Comparison of ENCODE assay signal across 24 cellular contexts in the genomic region with DNA sequence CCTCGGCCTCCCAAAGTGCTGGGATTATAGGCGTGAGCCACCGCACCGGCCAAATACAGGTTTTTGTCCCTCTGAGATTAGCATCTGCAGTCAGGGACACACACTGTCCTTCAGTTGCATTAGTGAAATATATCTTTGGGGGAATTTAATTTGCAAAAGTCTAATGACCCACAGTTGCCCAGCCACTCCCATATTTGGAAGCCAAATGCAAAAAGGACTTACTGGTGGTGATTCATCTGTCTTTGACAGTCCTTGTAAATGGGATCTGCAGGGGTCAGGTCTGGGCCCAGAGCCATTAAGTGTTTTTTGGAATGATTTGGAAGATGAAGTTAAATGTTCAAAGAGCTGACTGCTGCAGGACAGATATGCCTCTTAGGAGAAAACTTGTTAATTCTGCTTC. TPM values are rescaled to one million over a fixed set of nuclear protein-coding genes. Genes with fewer than 3 reads are reported as not detected.
DNase-seq lines count a peak whose midpoint lies in the region; ATAC-seq and TF ChIP-seq lines count a peak whose summit lies in the region.
"Had no signal": no experiment of that assay in that cellular context is flagged by ENCODE, and none has a peak within 500 bp of the region (broad histone marks: within the 10 kb centered on the region; RNA-seq: fewer than 3 reads in every experiment).

No MANE protein-coding gene starts in this region.

- TF ChIP-seq CTCF in HCT116 (IDR thresholded peaks at IDR 0.05 in 2 of 3, conservative IDR thresholded peaks at IDR 0.05 in 1 of 3; ENCODE audit: borderline replicate concordance in 1 of 3, insufficient read depth in 1 of 3, low read depth in 2 of 3, low read length in 2 of 3) (no peak), astrocyte of the cerebellum (IDR thresholded peaks at IDR 0.05; ENCODE audit: low read depth, low read length, missing control alignments) (no peak), mesothelial cell of epicardium (IDR thresholded peaks at IDR 0.05; ENCODE audit: unreplicated experiment) (no peak)
- TF ChIP-seq CTCF in activated CD8-positive, alpha-beta T cell treated with anti-CD3 and anti-CD28 coated beads for 36 hours (IDR thresholded peaks at IDR 0.05), result no peak

- no peaks in the 10 kb centered on the region for H3K79me2 ChIP-seq in HCT116 (ENCODE audit: insufficient read depth, low read length)
- H3K79me2 ChIP-seq: parathyroid adenoma had no signal

- H3K4me1 ChIP-seq in HCT116 (ENCODE audit: control insufficient read depth in 1 of 2, insufficient read depth in 2 of 2, low read length in 2 of 2), result peaks cover 60 to 62% of the 10 kb centered on the region in 2 experiments
- H3K4me1 ChIP-seq: foreskin keratinocyte, lower lobe of right lung, parathyroid adenoma had no signal

- no peak overlapping the region for H3K4me3 Mint-ChIP-seq in mesothelial cell of epicardium
- H3K4me3 Mint-ChIP-seq in activated CD8-positive, alpha-beta T cell treated with anti-CD3 and anti-CD28 coated beads for 36 hours, result no peak overlapping the region
- H3K4me3 Mint-ChIP-seq: CD4-positive, CD25-positive, alpha-beta regulatory T cell; naive B cell; stimulated activated naive CD8-positive, alpha-beta T cell treated with anti-CD3 and anti-CD28 coated beads, Interleukin-15, Interleukin-2, amounts not matched to agents 100 ng/mL and 50 ng/mL, for 24 hours; T-helper 17 cell had no signal

- no peak overlapping the region for H3K9ac ChIP-seq in HCT116 (ENCODE audit: low read length)
- H3K9ac ChIP-seq: parathyroid adenoma had no signal

- ATAC-seq in HCT116 (peak; percentile 48; the same call in 1 of the 2 replicates), GM21526 (IDR thresholded peaks at IDR 0.05; ENCODE audit: low FRiP score, unreplicated experiment) (no peak), HG03159 (IDR thresholded peaks at IDR 0.05; ENCODE audit: unreplicated experiment) (no peak)
- ATAC-seq in activated CD8-positive, alpha-beta T cell treated with anti-CD3 and anti-CD28 coated beads for 36 hours, result no peak
- ATAC-seq: foreskin keratinocyte, K562, lower lobe of right lung, T-helper 17 cell had no signal

- peaks cover 25% of the 10 kb centered on the region for H3K4me1 Mint-ChIP-seq in mesothelial cell of epicardium
- H3K4me1 Mint-ChIP-seq in activated CD8-positive, alpha-beta T cell treated with anti-CD3 and anti-CD28 coated beads for 36 hours (ENCODE audit: low read depth), result peaks cover 6% of the 10 kb centered on the region
- H3K4me1 Mint-ChIP-seq: CD4-positive, CD25-positive, alpha-beta regulatory T cell; naive B cell; T-helper 17 cell had no signal

- H3K36me3 Mint-ChIP-seq in mesothelial cell of epicardium, result no peaks in the 10 kb centered on the region
- no peaks in the 10 kb centered on the region for H3K36me3 Mint-ChIP-seq in activated CD8-positive, alpha-beta T cell treated with anti-CD3 and anti-CD28 coated beads for 36 hours (ENCODE audit: low read depth)
- H3K36me3 Mint-ChIP-seq: CD4-positive, CD25-positive, alpha-beta regulatory T cell had no signal

- in situ Hi-C loops in astrocyte of the cerebellum (cut with HindIII; ENCODE audit: low sequenced_read_pairs), result no loop called here

- H3K9me3 ChIP-seq in HCT116 (ENCODE audit: control insufficient read depth in 1 of 2, insufficient read depth in 1 of 2, low read depth in 1 of 2, low read length in 2 of 2), result peaks cover 4 to 16% of the 10 kb centered on the region in 2 experiments; a peak in 1 of 4 replicates
- H3K9me3 ChIP-seq: lower lobe of right lung, transverse colon had no signal

- H3K27me3 ChIP-seq in HCT116 (ENCODE audit: insufficient read depth, low read length), result no peaks in the 10 kb centered on the region
- H3K27me3 ChIP-seq: foreskin keratinocyte, transverse colon had no signal

- DNase-seq in A172 (ENCODE audit: low spot score) (peak; percentile 43), HCT116 (ENCODE audit: low read depth, low spot score) (no peak), astrocyte of the cerebellum (ENCODE audit: low read depth) (peak; percentile 72), mesothelial cell of epicardium (ENCODE audit: low spot score in 2 of 2, unreplicated experiment in 2 of 2) (no peak), NCI-H2029 treated with DMSO at 0.1 percent for 48 hours (lab: John Stamatoyannopoulos, UW) (no peak)
- no peak for DNase-seq in activated CD8-positive, alpha-beta T cell treated with anti-CD3 and anti-CD28 coated beads for 36 hours
- DNase-seq: activated CD4-positive, alpha-beta T cell treated with anti-CD3 and anti-CD28 coated beads, Interleukin-2, amount 50 U/mL, for 1 hour; activated gamma-delta T cell treated with Interleukin-2 at 50 U/mL for 16 hours; CD4-positive, CD25-positive, alpha-beta regulatory T cell; DMS153; foreskin keratinocyte; hippocampal formation; islet precursor cell; lower lobe of right lung; naive B cell; OCI-M1; T-helper 17 cell; transverse colon had no signal

- peak; percentile 30 for TF ChIP-seq POLR2A in HCT116 (IDR thresholded peaks at IDR 0.05; ENCODE audit: borderline replicate concordance, extremely low read depth, insufficient read depth, insufficient read length)

- CTCF ChIA-PET in HCT116 (lab: Charles Lee), result no interaction called here
- CTCF ChIA-PET in activated CD8-positive, alpha-beta T cell treated with anti-CD3 and anti-CD28 coated beads for 36 hours (lab: Charles Lee), result no interaction called here

- H3K36me3 ChIP-seq in HCT116 (ENCODE audit: control insufficient read depth in 1 of 2, insufficient read depth in 2 of 2, low read length in 2 of 2), result no peaks in the 10 kb centered on the region; a peak in 1 of 4 replicates
- H3K36me3 ChIP-seq: lower lobe of right lung, transverse colon had no signal

- no peak for TF ChIP-seq RAD21 in HCT116 (IDR thresholded peaks at IDR 0.05; ENCODE audit: low read depth)

- H2AFZ ChIP-seq in HCT116 (ENCODE audit: low read depth, low read length, poor library complexity, severe bottlenecking), result no peak overlapping the region
- H2AFZ ChIP-seq: parathyroid adenoma had no signal

- no peaks in the 10 kb centered on the region for H3K9me2 ChIP-seq in HCT116 (ENCODE audit: insufficient read depth)

- H3K9me3 Mint-ChIP-seq in mesothelial cell of epicardium, result peaks cover 6% of the 10 kb centered on the region
- H3K9me3 Mint-ChIP-seq in activated CD8-positive, alpha-beta T cell treated with anti-CD3 and anti-CD28 coated beads for 36 hours, result peaks cover 3% of the 10 kb centered on the region

- intact Hi-C loops in HCT116 (cut with micrococcal nuclease), result no loop called here
- intact Hi-C loops in activated CD8-positive, alpha-beta T cell treated with anti-CD3 and anti-CD28 coated beads for 36 hours (cut with micrococcal nuclease), result no loop called here

- H3K4me3 ChIP-seq in HCT116 (replicated peaks in 1 of 2; ENCODE audit: low read depth in 1 of 2, low read length in 2 of 2) (no peak overlapping the region), astrocyte of the cerebellum (ENCODE audit: low read depth, low read length) (no peak overlapping the region)
- H3K4me3 ChIP-seq: K562, lower lobe of right lung, transverse colon had no signal

- no TSS peak for BruUV-seq in HCT116 (replicated peaks; lab: Mats Ljungman, UMichigan)

- RAD21 ChIA-PET in HCT116 (lab: Charles Lee; ENCODE audit: low non-redundant PET in 1 of 2, low total read pairs in 2 of 2, uncharacterized antibody in 2 of 2, unreplicated experiment in 2 of 2), result no interaction called here

- no peaks in the 10 kb centered on the region for H4K20me1 ChIP-seq in HCT116 (ENCODE audit: insufficient read depth)

- H3K4me2 ChIP-seq in HCT116 (ENCODE audit: low read length), result peak overlapping the region; percentile 25

- POLR2A ChIA-PET in HCT116 (lab: Charles Lee), result no interaction called here
- POLR2A ChIA-PET in activated CD8-positive, alpha-beta T cell treated with anti-CD3 and anti-CD28 coated beads for 36 hours (lab: Charles Lee), result no interaction called here

- H3K27ac Mint-ChIP-seq in mesothelial cell of epicardium, result peak overlapping the region; percentile 0
- no peak overlapping the region for H3K27ac Mint-ChIP-seq in activated CD8-positive, alpha-beta T cell treated with anti-CD3 and anti-CD28 coated beads for 36 hours
- H3K27ac Mint-ChIP-seq: CD4-positive, CD25-positive, alpha-beta regulatory T cell; naive B cell; stimulated activated naive CD8-positive, alpha-beta T cell treated with anti-CD3 and anti-CD28 coated beads, Interleukin-15, Interleukin-2, amounts not matched to agents 100 ng/mL and 50 ng/mL, for 24 hours; T-helper 17 cell had no signal

- peak overlapping the region; percentile 97 for H3K27ac ChIP-seq in HCT116 (ENCODE audit: low read depth, low read length)
- H3K27ac ChIP-seq: foreskin keratinocyte, lower lobe of right lung, parathyroid adenoma, transverse colon had no signal

- H3K27me3 Mint-ChIP-seq in mesothelial cell of epicardium (ENCODE audit: low read depth), result no peaks in the 10 kb centered on the region
- peaks cover 2% of the 10 kb centered on the region for H3K27me3 Mint-ChIP-seq in activated CD8-positive, alpha-beta T cell treated with anti-CD3 and anti-CD28 coated beads for 36 hours
- H3K27me3 Mint-ChIP-seq: naive B cell; stimulated activated naive CD8-positive, alpha-beta T cell treated with anti-CD3 and anti-CD28 coated beads, Interleukin-15, Interleukin-2, amounts not matched to agents 100 ng/mL and 50 ng/mL, for 24 hours had no signal

TF ChIP-seq in HCT116, 20 proteins besides CTCF, POLR2A, EP300 and RAD21 (continues in another document):
- TF ChIP-seq, protein P1, sequence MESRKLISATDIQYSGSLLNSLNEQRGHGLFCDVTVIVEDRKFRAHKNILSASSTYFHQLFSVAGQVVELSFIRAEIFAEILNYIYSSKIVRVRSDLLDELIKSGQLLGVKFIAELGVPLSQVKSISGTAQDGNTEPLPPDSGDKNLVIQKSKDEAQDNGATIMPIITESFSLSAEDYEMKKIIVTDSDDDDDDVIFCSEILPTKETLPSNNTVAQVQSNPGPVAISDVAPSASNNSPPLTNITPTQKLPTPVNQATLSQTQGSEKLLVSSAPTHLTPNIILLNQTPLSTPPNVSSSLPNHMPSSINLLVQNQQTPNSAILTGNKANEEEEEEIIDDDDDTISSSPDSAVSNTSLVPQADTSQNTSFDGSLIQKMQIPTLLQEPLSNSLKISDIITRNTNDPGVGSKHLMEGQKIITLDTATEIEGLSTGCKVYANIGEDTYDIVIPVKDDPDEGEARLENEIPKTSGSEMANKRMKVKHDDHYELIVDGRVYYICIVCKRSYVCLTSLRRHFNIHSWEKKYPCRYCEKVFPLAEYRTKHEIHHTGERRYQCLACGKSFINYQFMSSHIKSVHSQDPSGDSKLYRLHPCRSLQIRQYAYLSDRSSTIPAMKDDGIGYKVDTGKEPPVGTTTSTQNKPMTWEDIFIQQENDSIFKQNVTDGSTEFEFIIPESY (IDR thresholded peaks at IDR 0.05; ENCODE audit: extremely low read depth, insufficient replicate concordance, low read length), result no peak

RNA-seq across cellular contexts. Expression of gene DNASE2B, which starts 44.6 kb away (rescaled TPM):
- total RNA-seq in A172 (2014; rRNA removed; shearing (Covaris generic)), result not detected in 2 replicates
- total RNA-seq in HCT116 (2021; ENCODE audit: unreplicated experiment) (0.42 TPM), mesothelial cell of epicardium (not detected in 3 replicates)
- 0.22 and 0.48 TPM in 2 replicates for polyA plus RNA-seq in HCT116 (2012)
- total RNA-seq in activated CD8-positive, alpha-beta T cell treated with anti-CD3 and anti-CD28 coated beads for 36 hours, result not detected
- total RNA-seq: CD4-positive, CD25-positive, alpha-beta regulatory T cell; chondrocyte; foreskin keratinocyte; K562; T-helper 17 cell had no signal
- polyA plus RNA-seq: CD4-positive, CD25-positive, alpha-beta regulatory T cell; foreskin keratinocyte; K562 had no signal

RNA-seq across cellular contexts. Expression of gene SAMD13, which starts 52.2 kb away (rescaled TPM):
- total RNA-seq in A172 (2014; rRNA removed; shearing (Covaris generic)), result 0.24 and 0.93 TPM in 2 replicates
- total RNA-seq in HCT116 (2021; ENCODE audit: unreplicated experiment), result 14.9 TPM
- 4.8 and 7.6 TPM in 2 replicates for polyA plus RNA-seq in HCT116 (2012)
- 3.6 to 4.5 TPM (median 3.9 TPM) in 3 replicates for total RNA-seq in mesothelial cell of epicardium
- 1 to 10 TPM in 1 of 2 experiments, under 1 TPM in 1; 0.67 to 1.2 TPM for total RNA-seq in activated CD8-positive, alpha-beta T cell treated with anti-CD3 and anti-CD28 coated beads for 36 hours
- total RNA-seq: CD4-positive, CD25-positive, alpha-beta regulatory T cell; T-helper 17 cell had no signal

Comparison
In these comparisons a context has a peak if more than half of its experiments do, and no peak if none do; other contexts are left out.
1. DNase-seq: peak in A172 (single experiment) and astrocyte of the cerebellum (single experiment); none in HCT116 (single experiment), mesothelial cell of epicardium (0 of 2), NCI-H2029 treated with DMSO at 0.1 percent for 48 hours (single experiment) and activated CD8-positive, alpha-beta T cell treated with anti-CD3 and anti-CD28 coated beads for 36 hours (single experiment).